Comparison of ENCODE assay signal across 1 cellular context in the genomic region with DNA sequence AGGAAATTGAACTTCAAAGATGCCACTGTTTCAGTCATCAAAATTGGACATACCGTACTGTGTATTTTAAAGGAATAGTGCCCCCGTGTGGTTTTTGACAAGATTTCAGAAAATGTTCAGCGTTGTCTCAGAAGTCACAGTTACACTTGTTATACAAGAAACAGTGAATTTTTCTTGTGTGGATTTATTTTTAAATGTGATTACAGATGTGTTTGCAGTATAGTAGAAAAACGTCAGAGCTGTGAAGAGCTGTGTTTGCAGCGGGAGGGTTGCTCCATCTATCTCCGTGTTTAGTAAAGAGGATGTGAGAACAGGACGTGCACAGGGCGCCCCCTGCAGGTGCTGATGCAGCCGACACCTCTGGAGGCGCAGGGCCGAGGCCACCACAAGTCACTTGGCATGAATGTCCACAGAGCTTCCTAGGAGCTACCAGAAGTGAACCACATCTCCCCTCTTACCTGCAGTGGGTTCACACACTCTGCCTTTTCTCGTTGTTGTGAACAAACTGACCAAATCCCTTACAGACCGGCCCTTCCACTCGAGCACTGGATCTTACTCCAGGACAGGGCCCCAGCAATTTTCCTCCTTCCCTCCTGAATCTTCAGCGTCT.
TF ChIP-seq lines count a peak whose summit lies in the region.

No MANE protein-coding gene starts in this region.

TF ChIP-seq in HepG2, 621 proteins besides CTCF, POLR2A, EP300 and RAD21 (continued from another document and continues in another):
- TF ChIP-seq ZNF431 (CRISPR knock-in tag; IDR thresholded peaks at IDR 0.05; ENCODE audit: borderline replicate concordance, low read depth) (no peak), ZNF101 (CRISPR knock-in tag; IDR thresholded peaks at IDR 0.05; ENCODE audit: borderline replicate concordance, low read depth) (no peak), SRF (IDR thresholded peaks at IDR 0.05; ENCODE audit: low read depth, low read length) (no peak), ZNF766 (CRISPR knock-in tag; IDR thresholded peaks at IDR 0.05; ENCODE audit: borderline replicate concordance) (no peak), ZNF709 (CRISPR knock-in tag; IDR thresholded peaks at IDR 0.05) (no peak), ZNF557 (CRISPR knock-in tag; IDR thresholded peaks at IDR 0.05) (no peak), PITX1 (CRISPR knock-in tag; IDR thresholded peaks at IDR 0.05) (no peak), ZNF724P (CRISPR knock-in tag; IDR thresholded peaks at IDR 0.05; ENCODE audit: borderline replicate concordance) (no peak), ZNF562 (CRISPR knock-in tag; IDR thresholded peaks at IDR 0.05; ENCODE audit: borderline replicate concordance) (no peak), NFKB2 (CRISPR knock-in tag; IDR thresholded peaks at IDR 0.05; ENCODE audit: borderline replicate concordance) (no peak), STAT5B (CRISPR knock-in tag; IDR thresholded peaks at IDR 0.05) (no peak), ZNF713 (CRISPR knock-in tag; IDR thresholded peaks at IDR 0.05) (no peak), BHLHE40 (IDR thresholded peaks at IDR 0.05; ENCODE audit: low read length) (0 out of 2 replicates have a peak, but pooled peaks have one; percentile 28), BRD4 (CRISPR knock-in tag; IDR thresholded peaks at IDR 0.05) (no peak), MTF2 (CRISPR knock-in tag; IDR thresholded peaks at IDR 0.05; ENCODE audit: borderline replicate concordance) (no peak), MIER3 (CRISPR knock-in tag; IDR thresholded peaks at IDR 0.05; ENCODE audit: borderline replicate concordance) (no peak), MAZ (IDR thresholded peaks at IDR 0.05; ENCODE audit: borderline replicate concordance, low read depth, low read length) (no peak), MAZ (CRISPR knock-in tag; IDR thresholded peaks at IDR 0.05; ENCODE audit: low read depth) (no peak), SMAD1 (CRISPR knock-in tag; IDR thresholded peaks at IDR 0.05; ENCODE audit: borderline replicate concordance, low read depth) (no peak), ZSCAN9 (CRISPR knock-in tag; IDR thresholded peaks at IDR 0.05; ENCODE audit: borderline replicate concordance) (no peak), REXO4 (CRISPR knock-in tag; IDR thresholded peaks at IDR 0.05; ENCODE audit: borderline replicate concordance) (no peak), ATRX (CRISPR knock-in tag; IDR thresholded peaks at IDR 0.05; ENCODE audit: borderline replicate concordance) (no peak), ARNTL (CRISPR knock-in tag; IDR thresholded peaks at IDR 0.05) (no peak), ZFP62 (CRISPR knock-in tag; IDR thresholded peaks at IDR 0.05) (no peak), SYNCRIP (IDR thresholded peaks at IDR 0.05; ENCODE audit: insufficient read depth, low read depth, low read length) (no peak), NFYB (CRISPR knock-in tag; IDR thresholded peaks at IDR 0.05) (no peak), ZNF335 (CRISPR knock-in tag; IDR thresholded peaks at IDR 0.05) (peak; percentile 75), ZNF775 (CRISPR knock-in tag; IDR thresholded peaks at IDR 0.05; ENCODE audit: borderline replicate concordance) (no peak), ZNF644 (CRISPR knock-in tag; IDR thresholded peaks at IDR 0.05; ENCODE audit: low read depth) (no peak), AHR (CRISPR knock-in tag; IDR thresholded peaks at IDR 0.05) (peak; percentile 84; the same call in 1 of the 2 replicates), NFE2L1 (CRISPR knock-in tag; IDR thresholded peaks at IDR 0.05; ENCODE audit: borderline replicate concordance) (no peak), ARID2 (CRISPR knock-in tag; IDR thresholded peaks at IDR 0.05; ENCODE audit: borderline replicate concordance) (no peak), MLLT10 (CRISPR knock-in tag; IDR thresholded peaks at IDR 0.05) (no peak), ZNF205 (CRISPR knock-in tag; IDR thresholded peaks at IDR 0.05) (0 out of 2 replicates have a peak, but pooled peaks have one; percentile 31), ZNF207 (IDR thresholded peaks at IDR 0.05; ENCODE audit: borderline replicate concordance) (no peak), ZNF839 (CRISPR knock-in tag; IDR thresholded peaks at IDR 0.05; ENCODE audit: borderline replicate concordance) (no peak), ZZZ3 (CRISPR knock-in tag; IDR thresholded peaks at IDR 0.05; ENCODE audit: borderline replicate concordance) (no peak)
- TF ChIP-seq, protein P1, sequence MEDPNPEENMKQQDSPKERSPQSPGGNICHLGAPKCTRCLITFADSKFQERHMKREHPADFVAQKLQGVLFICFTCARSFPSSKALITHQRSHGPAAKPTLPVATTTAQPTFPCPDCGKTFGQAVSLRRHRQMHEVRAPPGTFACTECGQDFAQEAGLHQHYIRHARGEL (CRISPR knock-in tag; IDR thresholded peaks at IDR 0.05) = no peak
- TF ChIP-seq, protein P2, sequence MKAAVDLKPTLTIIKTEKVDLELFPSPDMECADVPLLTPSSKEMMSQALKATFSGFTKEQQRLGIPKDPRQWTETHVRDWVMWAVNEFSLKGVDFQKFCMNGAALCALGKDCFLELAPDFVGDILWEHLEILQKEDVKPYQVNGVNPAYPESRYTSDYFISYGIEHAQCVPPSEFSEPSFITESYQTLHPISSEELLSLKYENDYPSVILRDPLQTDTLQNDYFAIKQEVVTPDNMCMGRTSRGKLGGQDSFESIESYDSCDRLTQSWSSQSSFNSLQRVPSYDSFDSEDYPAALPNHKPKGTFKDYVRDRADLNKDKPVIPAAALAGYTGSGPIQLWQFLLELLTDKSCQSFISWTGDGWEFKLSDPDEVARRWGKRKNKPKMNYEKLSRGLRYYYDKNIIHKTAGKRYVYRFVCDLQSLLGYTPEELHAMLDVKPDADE (CRISPR knock-in tag; IDR thresholded peaks at IDR 0.05) = no peak
- TF ChIP-seq, protein P3, sequence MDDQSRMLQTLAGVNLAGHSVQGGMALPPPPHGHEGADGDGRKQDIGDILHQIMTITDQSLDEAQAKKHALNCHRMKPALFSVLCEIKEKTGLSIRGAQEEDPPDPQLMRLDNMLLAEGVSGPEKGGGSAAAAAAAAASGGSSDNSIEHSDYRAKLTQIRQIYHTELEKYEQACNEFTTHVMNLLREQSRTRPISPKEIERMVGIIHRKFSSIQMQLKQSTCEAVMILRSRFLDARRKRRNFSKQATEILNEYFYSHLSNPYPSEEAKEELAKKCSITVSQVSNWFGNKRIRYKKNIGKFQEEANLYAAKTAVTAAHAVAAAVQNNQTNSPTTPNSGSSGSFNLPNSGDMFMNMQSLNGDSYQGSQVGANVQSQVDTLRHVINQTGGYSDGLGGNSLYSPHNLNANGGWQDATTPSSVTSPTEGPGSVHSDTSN (CRISPR knock-in tag; IDR thresholded peaks at IDR 0.05; ENCODE audit: borderline replicate concordance) = no peak
- TF ChIP-seq, protein P4, sequence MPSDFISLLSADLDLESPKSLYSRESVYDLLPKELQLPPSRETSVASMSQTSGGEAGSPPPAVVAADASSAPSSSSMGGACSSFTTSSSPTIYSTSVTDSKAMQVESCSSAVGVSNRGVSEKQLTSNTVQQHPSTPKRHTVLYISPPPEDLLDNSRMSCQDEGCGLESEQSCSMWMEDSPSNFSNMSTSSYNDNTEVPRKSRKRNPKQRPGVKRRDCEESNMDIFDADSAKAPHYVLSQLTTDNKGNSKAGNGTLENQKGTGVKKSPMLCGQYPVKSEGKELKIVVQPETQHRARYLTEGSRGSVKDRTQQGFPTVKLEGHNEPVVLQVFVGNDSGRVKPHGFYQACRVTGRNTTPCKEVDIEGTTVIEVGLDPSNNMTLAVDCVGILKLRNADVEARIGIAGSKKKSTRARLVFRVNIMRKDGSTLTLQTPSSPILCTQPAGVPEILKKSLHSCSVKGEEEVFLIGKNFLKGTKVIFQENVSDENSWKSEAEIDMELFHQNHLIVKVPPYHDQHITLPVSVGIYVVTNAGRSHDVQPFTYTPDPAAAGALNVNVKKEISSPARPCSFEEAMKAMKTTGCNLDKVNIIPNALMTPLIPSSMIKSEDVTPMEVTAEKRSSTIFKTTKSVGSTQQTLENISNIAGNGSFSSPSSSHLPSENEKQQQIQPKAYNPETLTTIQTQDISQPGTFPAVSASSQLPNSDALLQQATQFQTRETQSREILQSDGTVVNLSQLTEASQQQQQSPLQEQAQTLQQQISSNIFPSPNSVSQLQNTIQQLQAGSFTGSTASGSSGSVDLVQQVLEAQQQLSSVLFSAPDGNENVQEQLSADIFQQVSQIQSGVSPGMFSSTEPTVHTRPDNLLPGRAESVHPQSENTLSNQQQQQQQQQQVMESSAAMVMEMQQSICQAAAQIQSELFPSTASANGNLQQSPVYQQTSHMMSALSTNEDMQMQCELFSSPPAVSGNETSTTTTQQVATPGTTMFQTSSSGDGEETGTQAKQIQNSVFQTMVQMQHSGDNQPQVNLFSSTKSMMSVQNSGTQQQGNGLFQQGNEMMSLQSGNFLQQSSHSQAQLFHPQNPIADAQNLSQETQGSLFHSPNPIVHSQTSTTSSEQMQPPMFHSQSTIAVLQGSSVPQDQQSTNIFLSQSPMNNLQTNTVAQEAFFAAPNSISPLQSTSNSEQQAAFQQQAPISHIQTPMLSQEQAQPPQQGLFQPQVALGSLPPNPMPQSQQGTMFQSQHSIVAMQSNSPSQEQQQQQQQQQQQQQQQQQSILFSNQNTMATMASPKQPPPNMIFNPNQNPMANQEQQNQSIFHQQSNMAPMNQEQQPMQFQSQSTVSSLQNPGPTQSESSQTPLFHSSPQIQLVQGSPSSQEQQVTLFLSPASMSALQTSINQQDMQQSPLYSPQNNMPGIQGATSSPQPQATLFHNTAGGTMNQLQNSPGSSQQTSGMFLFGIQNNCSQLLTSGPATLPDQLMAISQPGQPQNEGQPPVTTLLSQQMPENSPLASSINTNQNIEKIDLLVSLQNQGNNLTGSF (CRISPR knock-in tag; IDR thresholded peaks at IDR 0.05) = no peak
- TF ChIP-seq, protein P5, sequence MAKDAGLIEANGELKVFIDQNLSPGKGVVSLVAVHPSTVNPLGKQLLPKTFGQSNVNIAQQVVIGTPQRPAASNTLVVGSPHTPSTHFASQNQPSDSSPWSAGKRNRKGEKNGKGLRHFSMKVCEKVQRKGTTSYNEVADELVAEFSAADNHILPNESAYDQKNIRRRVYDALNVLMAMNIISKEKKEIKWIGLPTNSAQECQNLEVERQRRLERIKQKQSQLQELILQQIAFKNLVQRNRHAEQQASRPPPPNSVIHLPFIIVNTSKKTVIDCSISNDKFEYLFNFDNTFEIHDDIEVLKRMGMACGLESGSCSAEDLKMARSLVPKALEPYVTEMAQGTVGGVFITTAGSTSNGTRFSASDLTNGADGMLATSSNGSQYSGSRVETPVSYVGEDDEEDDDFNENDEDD (CRISPR knock-in tag; IDR thresholded peaks at IDR 0.05; ENCODE audit: borderline replicate concordance) = no peak
- TF ChIP-seq, protein P6, sequence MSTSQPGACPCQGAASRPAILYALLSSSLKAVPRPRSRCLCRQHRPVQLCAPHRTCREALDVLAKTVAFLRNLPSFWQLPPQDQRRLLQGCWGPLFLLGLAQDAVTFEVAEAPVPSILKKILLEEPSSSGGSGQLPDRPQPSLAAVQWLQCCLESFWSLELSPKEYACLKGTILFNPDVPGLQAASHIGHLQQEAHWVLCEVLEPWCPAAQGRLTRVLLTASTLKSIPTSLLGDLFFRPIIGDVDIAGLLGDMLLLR (CRISPR knock-in tag; IDR thresholded peaks at IDR 0.05) = no peak
- TF ChIP-seq, protein P7, sequence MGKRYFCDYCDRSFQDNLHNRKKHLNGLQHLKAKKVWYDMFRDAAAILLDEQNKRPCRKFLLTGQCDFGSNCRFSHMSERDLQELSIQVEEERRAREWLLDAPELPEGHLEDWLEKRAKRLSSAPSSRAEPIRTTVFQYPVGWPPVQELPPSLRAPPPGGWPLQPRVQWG (CRISPR knock-in tag; IDR thresholded peaks at IDR 0.05; ENCODE audit: borderline replicate concordance, low read depth) = no peak
- TF ChIP-seq, protein P8, sequence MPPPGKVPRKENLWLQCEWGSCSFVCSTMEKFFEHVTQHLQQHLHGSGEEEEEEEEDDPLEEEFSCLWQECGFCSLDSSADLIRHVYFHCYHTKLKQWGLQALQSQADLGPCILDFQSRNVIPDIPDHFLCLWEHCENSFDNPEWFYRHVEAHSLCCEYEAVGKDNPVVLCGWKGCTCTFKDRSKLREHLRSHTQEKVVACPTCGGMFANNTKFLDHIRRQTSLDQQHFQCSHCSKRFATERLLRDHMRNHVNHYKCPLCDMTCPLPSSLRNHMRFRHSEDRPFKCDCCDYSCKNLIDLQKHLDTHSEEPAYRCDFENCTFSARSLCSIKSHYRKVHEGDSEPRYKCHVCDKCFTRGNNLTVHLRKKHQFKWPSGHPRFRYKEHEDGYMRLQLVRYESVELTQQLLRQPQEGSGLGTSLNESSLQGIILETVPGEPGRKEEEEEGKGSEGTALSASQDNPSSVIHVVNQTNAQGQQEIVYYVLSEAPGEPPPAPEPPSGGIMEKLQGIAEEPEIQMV (CRISPR knock-in tag; IDR thresholded peaks at IDR 0.05; ENCODE audit: low read depth) = no peak
- TF ChIP-seq, protein P9, sequence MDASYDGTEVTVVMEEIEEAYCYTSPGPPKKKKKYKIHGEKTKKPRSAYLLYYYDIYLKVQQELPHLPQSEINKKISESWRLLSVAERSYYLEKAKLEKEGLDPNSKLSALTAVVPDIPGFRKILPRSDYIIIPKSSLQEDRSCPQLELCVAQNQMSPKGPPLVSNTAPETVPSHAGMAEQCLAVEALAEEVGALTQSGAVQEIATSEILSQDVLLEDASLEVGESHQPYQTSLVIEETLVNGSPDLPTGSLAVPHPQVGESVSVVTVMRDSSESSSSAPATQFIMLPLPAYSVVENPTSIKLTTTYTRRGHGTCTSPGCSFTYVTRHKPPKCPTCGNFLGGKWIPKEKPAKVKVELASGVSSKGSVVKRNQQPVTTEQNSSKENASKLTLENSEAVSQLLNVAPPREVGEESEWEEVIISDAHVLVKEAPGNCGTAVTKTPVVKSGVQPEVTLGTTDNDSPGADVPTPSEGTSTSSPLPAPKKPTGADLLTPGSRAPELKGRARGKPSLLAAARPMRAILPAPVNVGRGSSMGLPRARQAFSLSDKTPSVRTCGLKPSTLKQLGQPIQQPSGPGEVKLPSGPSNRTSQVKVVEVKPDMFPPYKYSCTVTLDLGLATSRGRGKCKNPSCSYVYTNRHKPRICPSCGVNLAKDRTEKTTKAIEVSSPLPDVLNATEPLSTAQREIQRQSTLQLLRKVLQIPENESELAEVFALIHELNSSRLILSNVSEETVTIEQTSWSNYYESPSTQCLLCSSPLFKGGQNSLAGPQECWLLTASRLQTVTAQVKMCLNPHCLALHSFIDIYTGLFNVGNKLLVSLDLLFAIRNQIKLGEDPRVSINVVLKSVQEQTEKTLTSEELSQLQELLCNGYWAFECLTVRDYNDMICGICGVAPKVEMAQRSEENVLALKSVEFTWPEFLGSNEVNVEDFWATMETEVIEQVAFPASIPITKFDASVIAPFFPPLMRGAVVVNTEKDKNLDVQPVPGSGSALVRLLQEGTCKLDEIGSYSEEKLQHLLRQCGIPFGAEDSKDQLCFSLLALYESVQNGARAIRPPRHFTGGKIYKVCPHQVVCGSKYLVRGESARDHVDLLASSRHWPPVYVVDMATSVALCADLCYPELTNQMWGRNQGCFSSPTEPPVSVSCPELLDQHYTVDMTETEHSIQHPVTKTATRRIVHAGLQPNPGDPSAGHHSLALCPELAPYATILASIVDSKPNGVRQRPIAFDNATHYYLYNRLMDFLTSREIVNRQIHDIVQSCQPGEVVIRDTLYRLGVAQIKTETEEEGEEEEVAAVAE (CRISPR knock-in tag; IDR thresholded peaks at IDR 0.05; ENCODE audit: borderline replicate concordance) = no peak
- TF ChIP-seq, protein P10, sequence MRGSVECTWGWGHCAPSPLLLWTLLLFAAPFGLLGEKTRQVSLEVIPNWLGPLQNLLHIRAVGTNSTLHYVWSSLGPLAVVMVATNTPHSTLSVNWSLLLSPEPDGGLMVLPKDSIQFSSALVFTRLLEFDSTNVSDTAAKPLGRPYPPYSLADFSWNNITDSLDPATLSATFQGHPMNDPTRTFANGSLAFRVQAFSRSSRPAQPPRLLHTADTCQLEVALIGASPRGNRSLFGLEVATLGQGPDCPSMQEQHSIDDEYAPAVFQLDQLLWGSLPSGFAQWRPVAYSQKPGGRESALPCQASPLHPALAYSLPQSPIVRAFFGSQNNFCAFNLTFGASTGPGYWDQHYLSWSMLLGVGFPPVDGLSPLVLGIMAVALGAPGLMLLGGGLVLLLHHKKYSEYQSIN (CRISPR knock-in tag; IDR thresholded peaks at IDR 0.05; ENCODE audit: borderline replicate concordance) = no peak
